12 cellular contexts compared by ENCODE assay signal in the genomic region with DNA sequence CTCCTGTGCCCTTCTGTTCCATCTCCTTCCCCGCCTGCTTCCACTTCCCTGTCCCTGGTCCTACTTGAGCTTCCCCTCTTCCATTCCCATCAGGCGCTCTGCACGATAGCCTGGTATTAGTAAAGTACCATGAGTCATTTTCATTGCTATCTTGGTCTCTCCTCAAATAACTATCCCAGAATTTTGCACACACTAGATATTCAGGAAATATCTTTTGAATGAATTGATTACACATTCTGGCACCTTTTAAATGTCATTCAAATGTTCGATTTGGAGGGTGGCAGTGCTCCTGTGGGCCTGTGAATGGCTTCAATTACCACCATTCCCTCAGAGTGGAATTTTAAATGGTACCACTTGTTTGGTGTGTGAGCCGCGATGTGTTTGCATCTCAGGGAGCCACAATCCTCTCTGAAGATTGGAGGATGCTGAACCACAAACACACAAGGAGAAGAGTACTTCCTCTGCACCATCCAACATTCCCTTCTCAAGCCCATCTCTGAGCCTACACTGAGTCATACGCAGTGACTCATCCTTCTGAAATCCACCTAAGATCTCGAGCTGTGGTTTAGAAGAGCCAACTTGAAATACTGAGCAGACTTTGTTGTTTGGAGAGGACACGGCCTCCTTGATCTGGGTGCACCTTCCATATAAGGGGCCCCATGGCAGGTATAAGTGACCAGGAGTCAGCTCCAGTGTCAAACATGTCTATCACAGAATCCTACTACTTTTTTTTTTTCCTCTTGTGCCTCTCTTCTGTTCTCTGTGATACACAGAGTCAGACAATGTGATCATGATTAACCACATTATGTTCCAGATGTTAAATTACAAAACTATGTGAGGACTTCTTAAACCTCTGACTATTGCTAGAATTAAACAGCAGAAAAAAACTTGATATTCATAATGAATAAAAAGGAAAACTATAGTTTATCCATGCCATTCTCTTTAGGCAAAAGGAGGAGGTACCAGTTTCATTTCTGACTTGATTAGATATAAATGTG.
A peak's percentile ranks its signal among the peaks of the same experiment; 100 is the strongest.
DNase-seq lines count a peak whose midpoint lies in the region; ATAC-seq and TF ChIP-seq lines count a peak whose summit lies in the region.
"Had no signal": no experiment of that assay in that cellular context is flagged by ENCODE, and none has a peak within 500 bp of the region (broad histone marks: within the 10 kb centered on the region; RNA-seq: fewer than 3 reads in every experiment).

No MANE protein-coding gene starts in this region.

- no peaks in the 10 kb centered on the region for H3K4me1 Mint-ChIP-seq in activated CD4-positive, alpha-beta T cell treated with anti-CD3 and anti-CD28 coated beads for 36 hours
- no peaks in the 10 kb centered on the region for H3K4me1 Mint-ChIP-seq in activated naive CD4-positive, alpha-beta T cell treated with anti-CD3 and anti-CD28 coated beads, Interleukin-2, amount 10 ng/mL, durations not matched to agents 7 days and 5 days
- H3K4me1 Mint-ChIP-seq: brain had no signal

- TF ChIP-seq POLR2A in uterus (IDR thresholded peaks at IDR 0.05): no peak

- peaks cover 0 to 2% of the 10 kb centered on the region in 2 donors for H3K36me3 ChIP-seq in uterus
- H3K36me3 ChIP-seq: BLaER1 treated with 17β-estradiol and CSF1 and Interleukin-3, amounts not matched to agents 10 nM and 100 nM; Peyer's patch had no signal

- peak; percentile 69 for ATAC-seq in activated CD4-positive, alpha-beta T cell treated with anti-CD3 and anti-CD28 coated beads for 36 hours
- no peak for ATAC-seq in HG03139 (IDR thresholded peaks at IDR 0.05; ENCODE audit: unreplicated experiment)
- no peak for ATAC-seq in HG02840 (IDR thresholded peaks at IDR 0.05; ENCODE audit: low FRiP score, unreplicated experiment)

- POLR2A ChIA-PET in activated CD4-positive, alpha-beta T cell treated with anti-CD3 and anti-CD28 coated beads for 36 hours (lab: Charles Lee): no interaction called here

- no peak overlapping the region for H3K27ac Mint-ChIP-seq in activated CD4-positive, alpha-beta T cell treated with anti-CD3 and anti-CD28 coated beads for 36 hours
- no peak overlapping the region for H3K27ac Mint-ChIP-seq in activated naive CD4-positive, alpha-beta T cell treated with anti-CD3 and anti-CD28 coated beads, Interleukin-2, amount 10 ng/mL, durations not matched to agents 7 days and 5 days

- intact Hi-C loops in activated CD4-positive, alpha-beta T cell treated with anti-CD3 and anti-CD28 coated beads for 36 hours (cut with DNase I, micrococcal nuclease): no loop called here
- intact Hi-C loops in uterus (cut with DNase I; ENCODE audit: low total_unique reads): no loop called here

- H3K4me3 ChIP-seq in WI38 (ENCODE audit: low read depth, low read length) (peak overlapping the region; percentile 18; the same call in 1 of the 2 replicates), uterus (no peak overlapping the region)
- H3K4me3 ChIP-seq: BLaER1 treated with 17β-estradiol and CSF1 and Interleukin-3, amounts not matched to agents 10 nM and 100 nM; Peyer's patch had no signal

- H3K4me1 ChIP-seq in uterus: no peaks in the 10 kb centered on the region
- H3K4me1 ChIP-seq: Peyer's patch had no signal

- DNase-seq in activated CD4-positive, alpha-beta T cell treated with anti-CD3 and anti-CD28 coated beads for 36 hours: no peak
- no peak for DNase-seq in activated CD4-positive, alpha-beta T cell treated with anti-CD3 and anti-CD28 coated beads, Interleukin-2, amount 50 U/mL, for 4 hours
- DNase-seq in iris pigment epithelial cell (ENCODE audit: low read depth) (peak; percentile 99), uterus (peak; percentile 16 to 39)
- no peak for DNase-seq in activated naive CD4-positive, alpha-beta T cell treated with anti-CD3 and anti-CD28 coated beads, Interleukin-2, amount 10 ng/mL, durations not matched to agents 7 days and 5 days
- DNase-seq: H7, Peyer's patch had no signal

- TF ChIP-seq CTCF in WI38 (IDR thresholded peaks at IDR 0.05; ENCODE audit: low read depth, low read length): no peak
- TF ChIP-seq CTCF in uterus (IDR thresholded peaks at IDR 0.05): no peak

- peaks cover 2% of the 10 kb centered on the region for H3K27me3 Mint-ChIP-seq in activated CD4-positive, alpha-beta T cell treated with anti-CD3 and anti-CD28 coated beads for 36 hours
- H3K27me3 Mint-ChIP-seq in activated naive CD4-positive, alpha-beta T cell treated with anti-CD3 and anti-CD28 coated beads, Interleukin-2, amount 10 ng/mL, durations not matched to agents 7 days and 5 days: no peaks in the 10 kb centered on the region
- H3K27me3 Mint-ChIP-seq: brain had no signal

- H3K27me3 ChIP-seq in uterus: no peaks in the 10 kb centered on the region
- H3K27me3 ChIP-seq: BLaER1 treated with 17β-estradiol and CSF1 and Interleukin-3, amounts not matched to agents 10 nM and 100 nM; Peyer's patch had no signal

- no peaks in the 10 kb centered on the region for H3K36me3 Mint-ChIP-seq in activated CD4-positive, alpha-beta T cell treated with anti-CD3 and anti-CD28 coated beads for 36 hours (ENCODE audit: low read depth)
- H3K36me3 Mint-ChIP-seq in activated naive CD4-positive, alpha-beta T cell treated with anti-CD3 and anti-CD28 coated beads, Interleukin-2, amount 10 ng/mL, durations not matched to agents 7 days and 5 days: no peaks in the 10 kb centered on the region

- no peaks in the 10 kb centered on the region for H3K9me3 ChIP-seq in uterus
- H3K9me3 ChIP-seq: BLaER1 treated with 17β-estradiol and CSF1 and Interleukin-3, amounts not matched to agents 10 nM and 100 nM; Peyer's patch had no signal

- H3K27ac ChIP-seq in uterus: peak overlapping the region; percentile 23 to 36
- H3K27ac ChIP-seq: BLaER1 treated with 17β-estradiol and CSF1 and Interleukin-3, amounts not matched to agents 10 nM and 100 nM; Peyer's patch had no signal

- CTCF ChIA-PET in activated CD4-positive, alpha-beta T cell treated with anti-CD3 and anti-CD28 coated beads for 36 hours (lab: Charles Lee): no interaction called here
- CTCF ChIA-PET in activated naive CD4-positive, alpha-beta T cell treated with anti-CD3 and anti-CD28 coated beads, Interleukin-2, amount 10 ng/mL, durations not matched to agents 7 days and 5 days (lab: Charles Lee): interaction anchor here (0.6 kb wide), 1 partner anchor 42 kb away, joined by 4 read pairs; no protein-coding TSS in a partner anchor

- no peaks in the 10 kb centered on the region for H3K9me3 Mint-ChIP-seq in activated CD4-positive, alpha-beta T cell treated with anti-CD3 and anti-CD28 coated beads for 36 hours (ENCODE audit: low read depth)
- peaks cover 4% of the 10 kb centered on the region for H3K9me3 Mint-ChIP-seq in activated naive CD4-positive, alpha-beta T cell treated with anti-CD3 and anti-CD28 coated beads, Interleukin-2, amount 10 ng/mL, durations not matched to agents 7 days and 5 days

- no peak overlapping the region for H3K4me3 Mint-ChIP-seq in activated CD4-positive, alpha-beta T cell treated with anti-CD3 and anti-CD28 coated beads for 36 hours
- no peak overlapping the region for H3K4me3 Mint-ChIP-seq in activated naive CD4-positive, alpha-beta T cell treated with anti-CD3 and anti-CD28 coated beads, Interleukin-2, amount 10 ng/mL, durations not matched to agents 7 days and 5 days
- H3K4me3 Mint-ChIP-seq: brain had no signal

Comparison
In these comparisons a context has a peak if more than half of its experiments do, and no peak if none do; other contexts are left out.
1. DNase-seq: peak in iris pigment epithelial cell (single experiment) and uterus (2 of 2); none in activated CD4-positive, alpha-beta T cell treated with anti-CD3 and anti-CD28 coated beads for 36 hours (single experiment), activated CD4-positive, alpha-beta T cell treated with anti-CD3 and anti-CD28 coated beads, Interleukin-2, amount 50 U/mL, for 4 hours (0 of 2) and activated naive CD4-positive, alpha-beta T cell treated with anti-CD3 and anti-CD28 coated beads, Interleukin-2, amount 10 ng/mL, durations not matched to agents 7 days and 5 days (single experiment).